17 cellular contexts compared by ENCODE assay signal in genomic region chr4:128502818-128503527, GRCh38.
"Had no signal": no experiment of that assay in that cellular context is flagged by ENCODE, and none has a peak within 500 bp of the region (broad histone marks: within the 10 kb centered on the region; RNA-seq: fewer than 3 reads in every experiment).

No MANE protein-coding gene starts in this region.

- H3K27ac Mint-ChIP-seq: activated CD4-positive, alpha-beta memory T cell treated with anti-CD3 and anti-CD28 coated beads, Interleukin-2, amount 10 ng/mL, durations not matched to agents 7 days and 5 days; activated naive CD8-positive, alpha-beta T cell treated with anti-CD3 and anti-CD28 coated beads for 36 hours; activated T-cell treated with anti-CD3 and anti-CD28 coated beads, Interleukin-2, amount 50 U/mL, for 72 hours; naive thymus-derived CD4-positive, alpha-beta T cell had no signal

- H3K4me3 ChIP-seq: gastroesophageal sphincter, lower lobe of right lung, upper lobe of left lung had no signal

- DNase-seq: activated CD4-positive, alpha-beta memory T cell treated with anti-CD3 and anti-CD28 coated beads, Interleukin-2, amount 10 ng/mL, durations not matched to agents 7 days and 5 days; activated CD4-positive, CD25-positive, alpha-beta regulatory T cell treated with anti-CD3 and anti-CD28 coated beads, Interleukin-2, amount 50 U/mL, for 72 hours; activated CD8-positive, alpha-beta memory T cell treated with anti-CD3 and anti-CD28 coated beads, Interleukin-2, amount 50 U/mL, for 4 hours; activated gamma-delta T cell treated with Interleukin-2 at 50 U/mL for 16 hours; activated naive CD8-positive, alpha-beta T cell treated with anti-CD3 and anti-CD28 coated beads for 36 hours; activated T-cell treated with anti-CD3 and anti-CD28 coated beads, Interleukin-2, amount 50 U/mL, for 72 hours; hippocampal formation; kidney glomerular epithelial cell; lower lobe of right lung; naive thymus-derived CD4-positive, alpha-beta T cell; stimulated activated CD4-positive, alpha-beta T cell treated with anti-CD3 and anti-CD28 coated beads, Interleukin-4, amount 100 ng/mL, for 1 hour; stimulated activated CD8-positive, alpha-beta memory T cell treated with anti-CD3 and anti-CD28 coated beads, Interleukin-4, amount 100 ng/mL, for 48 hours; stimulated activated naive CD8-positive, alpha-beta T cell treated with anti-CD3 and anti-CD28 coated beads, Interleukin-15, Interleukin-2, amounts not matched to agents 100 U/mL and 50 U/mL, for 24 hours; T-helper 2 cell; upper lobe of left lung had no signal

- H3K27me3 ChIP-seq: gastroesophageal sphincter, upper lobe of left lung had no signal

- H3K27me3 Mint-ChIP-seq: activated CD4-positive, alpha-beta memory T cell treated with anti-CD3 and anti-CD28 coated beads, Interleukin-2, amount 10 ng/mL, durations not matched to agents 7 days and 5 days; activated naive CD8-positive, alpha-beta T cell treated with anti-CD3 and anti-CD28 coated beads for 36 hours; naive thymus-derived CD4-positive, alpha-beta T cell had no signal

- H3K27ac ChIP-seq: gastroesophageal sphincter, lower lobe of right lung, upper lobe of left lung had no signal

- H3K4me3 Mint-ChIP-seq: activated CD4-positive, alpha-beta memory T cell treated with anti-CD3 and anti-CD28 coated beads, Interleukin-2, amount 10 ng/mL, durations not matched to agents 7 days and 5 days; activated naive CD8-positive, alpha-beta T cell treated with anti-CD3 and anti-CD28 coated beads for 36 hours; activated T-cell treated with anti-CD3 and anti-CD28 coated beads, Interleukin-2, amount 50 U/mL, for 72 hours; naive thymus-derived CD4-positive, alpha-beta T cell had no signal

- FAIRE-seq: bronchial epithelial cell had no signal

- H3K36me3 ChIP-seq: gastroesophageal sphincter, lower lobe of right lung had no signal

- H3K4me1 Mint-ChIP-seq: activated CD4-positive, alpha-beta memory T cell treated with anti-CD3 and anti-CD28 coated beads, Interleukin-2, amount 10 ng/mL, durations not matched to agents 7 days and 5 days; activated naive CD8-positive, alpha-beta T cell treated with anti-CD3 and anti-CD28 coated beads for 36 hours; naive thymus-derived CD4-positive, alpha-beta T cell had no signal

- H3K4me1 ChIP-seq: gastroesophageal sphincter, lower lobe of right lung, upper lobe of left lung had no signal
